Comparison of ENCODE assay signal across 20 cellular contexts in the genomic region with DNA sequence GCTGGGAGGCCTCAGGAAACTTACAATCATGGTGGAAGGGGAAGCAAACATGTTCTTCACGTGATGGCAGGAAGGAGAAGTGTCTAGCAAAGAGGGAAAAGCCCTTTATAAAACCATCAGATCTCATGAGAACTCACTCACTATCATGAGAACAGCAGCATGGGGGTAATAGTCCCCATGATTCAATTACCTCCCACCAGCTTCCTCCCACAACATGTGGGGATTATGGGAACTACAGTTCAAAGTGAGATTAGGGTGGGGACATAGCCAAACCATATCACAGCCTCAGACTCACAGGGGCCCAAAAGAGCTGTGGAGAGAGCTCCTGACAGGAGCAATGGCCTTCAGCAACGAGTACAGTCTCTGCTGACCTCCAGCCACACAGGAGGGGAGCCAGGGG.
A peak's percentile ranks its signal among the peaks of the same experiment; 100 is the strongest.
DNase-seq lines count a peak whose midpoint lies in the region; ATAC-seq and TF ChIP-seq lines count a peak whose summit lies in the region.
"Had no signal": no experiment of that assay in that cellular context is flagged by ENCODE, and none has a peak within 500 bp of the region (broad histone marks: within the 10 kb centered on the region; RNA-seq: fewer than 3 reads in every experiment).

No MANE protein-coding gene starts in this region.

- peaks cover 3% of the 10 kb centered on the region for H3K27me3 Mint-ChIP-seq in nephron (ENCODE audit: low read depth)

- peak overlapping the region; percentile 3 to 77 (median 20) for H3K27ac Mint-ChIP-seq in nephron
- H3K27ac Mint-ChIP-seq: CD4-positive, CD25-positive, alpha-beta regulatory T cell had no signal

- no peaks in the 10 kb centered on the region for H3K36me3 Mint-ChIP-seq in nephron (ENCODE audit: low read depth)
- H3K36me3 Mint-ChIP-seq: CD4-positive, CD25-positive, alpha-beta regulatory T cell had no signal

- no peak for ATAC-seq in HG02885 (IDR thresholded peaks at IDR 0.05; ENCODE audit: poor library complexity, unreplicated experiment)
- ATAC-seq in HG03025 (IDR thresholded peaks at IDR 0.05; ENCODE audit: low FRiP score, unreplicated experiment) = no peak
- no peak for ATAC-seq in GM18502 (IDR thresholded peaks at IDR 0.05; ENCODE audit: poor library complexity, unreplicated experiment)
- ATAC-seq: HepG2, SK-N-SH treated with all-trans-retinoic acid at 6 μM for 48 hours had no signal

- no peak for TF ChIP-seq CTCF in nephron (IDR thresholded peaks at IDR 0.05; ENCODE audit: unreplicated experiment in 3 of 3)

- H3K4me3 Mint-ChIP-seq in nephron = no peak overlapping the region
- H3K4me3 Mint-ChIP-seq: CD4-positive, CD25-positive, alpha-beta regulatory T cell had no signal

- no peaks in the 10 kb centered on the region for H3K9me3 Mint-ChIP-seq in nephron

- DNase-seq in NCI-H82 (lab: John Stamatoyannopoulos, UW) (peak; percentile 45), NCI-H82 treated with DMSO at 0.1 percent for 48 hours (lab: John Stamatoyannopoulos, UW; ENCODE audit: unreplicated experiment) (no peak), SK-N-DZ (ENCODE audit: low spot score) (peak; percentile 60)
- DNase-seq: CD4-positive, CD25-positive, alpha-beta regulatory T cell; DND-41; MV-4-11; NCI-H1105; NCI-H146; NCI-H1930; NCI-H2107; NCI-H446; NCI-H524 treated with DMSO at 0.1 percent for 48 hours; NCI-H774; SIG-M5 had no signal

- peaks cover 10% of the 10 kb centered on the region for H3K4me1 Mint-ChIP-seq in nephron
- H3K4me1 Mint-ChIP-seq: CD4-positive, CD25-positive, alpha-beta regulatory T cell had no signal
